ENCODE assay signal across 1 cellular context in the genomic region with DNA sequence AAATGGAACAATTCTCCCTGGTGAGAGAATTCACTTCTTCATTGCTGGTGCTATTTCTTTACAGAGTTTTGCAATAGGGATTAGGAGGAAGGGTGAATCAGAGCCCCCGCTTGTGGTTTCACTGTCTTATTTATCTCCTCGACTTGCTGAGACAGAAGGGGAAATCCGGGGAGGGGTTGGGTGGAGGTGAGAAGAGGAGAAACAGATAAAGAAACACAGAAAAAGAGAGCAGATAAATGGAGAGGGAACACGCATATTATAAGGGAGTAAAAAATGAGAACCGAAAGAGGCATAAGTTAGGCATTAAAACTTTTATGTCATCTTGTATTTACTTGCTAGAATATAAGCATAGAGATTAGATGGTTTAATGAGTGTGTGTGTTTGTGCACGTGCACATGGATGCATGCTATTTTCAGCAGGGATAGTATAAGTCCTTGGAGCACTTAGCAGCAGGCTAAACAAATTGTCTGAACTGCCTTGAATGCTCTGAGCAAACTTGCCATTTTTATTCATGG.
A peak's percentile ranks its signal among the peaks of the same experiment; 100 is the strongest.
TF ChIP-seq lines count a peak whose summit lies in the region.

No MANE protein-coding gene starts in this region.

TF ChIP-seq in GM12878, 131 proteins besides CTCF, POLR2A, EP300 and RAD21 (continued from another document and continues in another):
- TF ChIP-seq SPI1 (IDR thresholded peaks at IDR 0.05; ENCODE audit: borderline replicate concordance, insufficient read depth, low read depth, low read length) (0 out of 2 replicates have a peak, but pooled peaks have one; percentile 18), POLR2AphosphoS5 (IDR thresholded peaks at IDR 0.05; ENCODE audit: low read length) (no peak), HDAC6 (IDR thresholded peaks at IDR 0.05; ENCODE audit: unreplicated experiment) (no peak), IRF4 (IDR thresholded peaks at IDR 0.05; ENCODE audit: low read depth, low read length) (no peak), TAF1 (IDR thresholded peaks at IDR 0.05; ENCODE audit: borderline replicate concordance, low read depth, low read length) (no peak), TCF3 (IDR thresholded peaks at IDR 0.05; ENCODE audit: borderline replicate concordance, insufficient read depth, low read depth, low read length) (no peak), ZBED1 (IDR thresholded peaks at IDR 0.05; ENCODE audit: borderline replicate concordance) (no peak), YY1 (IDR thresholded peaks at IDR 0.05; ENCODE audit: low read depth, low read length) (no peak), BHLHE40 (IDR thresholded peaks at IDR 0.05; ENCODE audit: borderline replicate concordance in 1 of 2, low read depth in 2 of 2, low read length in 1 of 2) (peak; percentile 93 to 96), SREBF1 (IDR thresholded peaks at IDR 0.05; ENCODE audit: low read length) (no peak), HCFC1 (IDR thresholded peaks at IDR 0.05; ENCODE audit: low read length) (no peak), ESRRA (IDR thresholded peaks at IDR 0.05; ENCODE audit: low read length) (no peak), STAT1 (conservative IDR thresholded peaks at IDR 0.05) (no peak), RELA (IDR thresholded peaks at IDR 0.05; ENCODE audit: borderline replicate concordance, partially characterized antibody) (no peak), USF1 (IDR thresholded peaks at IDR 0.05; ENCODE audit: borderline replicate concordance, extremely low read length, insufficient read depth, low read depth, low read length) (no peak), GABPA (IDR thresholded peaks at IDR 0.05; ENCODE audit: low read depth) (no peak), TCF12 (IDR thresholded peaks at IDR 0.05; ENCODE audit: low read depth, low read length) (no peak), BCL3 (IDR thresholded peaks at IDR 0.05; ENCODE audit: borderline replicate concordance, insufficient read depth, low read depth, low read length, poor library complexity, severe bottlenecking) (no peak), SMAD5 (IDR thresholded peaks at IDR 0.05; ENCODE audit: low read depth) (no peak), SUZ12 (IDR thresholded peaks at IDR 0.05; ENCODE audit: unreplicated experiment) (no peak), KLF5 (IDR thresholded peaks at IDR 0.05; ENCODE audit: partially characterized antibody) (no peak), MTA3 (IDR thresholded peaks at IDR 0.05; ENCODE audit: borderline replicate concordance, low read length) (no peak), CBX3 (IDR thresholded peaks at IDR 0.05; ENCODE audit: borderline replicate concordance, low read depth) (no peak), IKZF2 (IDR thresholded peaks at IDR 0.05) (peak; percentile 93 to 95), PAX8 (IDR thresholded peaks at IDR 0.05) (no peak), SP1 (IDR thresholded peaks at IDR 0.05; ENCODE audit: low read depth, low read length) (no peak), PML (IDR thresholded peaks at IDR 0.05; ENCODE audit: low read length) (no peak), CREB1 (IDR thresholded peaks at IDR 0.05; ENCODE audit: low read depth) (no peak), JUND (IDR thresholded peaks at IDR 0.05; ENCODE audit: low read depth, low read length) (no peak), CEBPB (IDR thresholded peaks at IDR 0.05; ENCODE audit: borderline replicate concordance in 1 of 2, low read depth in 2 of 2, low read length in 2 of 2) (no peak), MEF2B (IDR thresholded peaks at IDR 0.05; ENCODE audit: partially characterized antibody, poor library complexity, severe bottlenecking) (no peak)
- TF ChIP-seq, protein P1, sequence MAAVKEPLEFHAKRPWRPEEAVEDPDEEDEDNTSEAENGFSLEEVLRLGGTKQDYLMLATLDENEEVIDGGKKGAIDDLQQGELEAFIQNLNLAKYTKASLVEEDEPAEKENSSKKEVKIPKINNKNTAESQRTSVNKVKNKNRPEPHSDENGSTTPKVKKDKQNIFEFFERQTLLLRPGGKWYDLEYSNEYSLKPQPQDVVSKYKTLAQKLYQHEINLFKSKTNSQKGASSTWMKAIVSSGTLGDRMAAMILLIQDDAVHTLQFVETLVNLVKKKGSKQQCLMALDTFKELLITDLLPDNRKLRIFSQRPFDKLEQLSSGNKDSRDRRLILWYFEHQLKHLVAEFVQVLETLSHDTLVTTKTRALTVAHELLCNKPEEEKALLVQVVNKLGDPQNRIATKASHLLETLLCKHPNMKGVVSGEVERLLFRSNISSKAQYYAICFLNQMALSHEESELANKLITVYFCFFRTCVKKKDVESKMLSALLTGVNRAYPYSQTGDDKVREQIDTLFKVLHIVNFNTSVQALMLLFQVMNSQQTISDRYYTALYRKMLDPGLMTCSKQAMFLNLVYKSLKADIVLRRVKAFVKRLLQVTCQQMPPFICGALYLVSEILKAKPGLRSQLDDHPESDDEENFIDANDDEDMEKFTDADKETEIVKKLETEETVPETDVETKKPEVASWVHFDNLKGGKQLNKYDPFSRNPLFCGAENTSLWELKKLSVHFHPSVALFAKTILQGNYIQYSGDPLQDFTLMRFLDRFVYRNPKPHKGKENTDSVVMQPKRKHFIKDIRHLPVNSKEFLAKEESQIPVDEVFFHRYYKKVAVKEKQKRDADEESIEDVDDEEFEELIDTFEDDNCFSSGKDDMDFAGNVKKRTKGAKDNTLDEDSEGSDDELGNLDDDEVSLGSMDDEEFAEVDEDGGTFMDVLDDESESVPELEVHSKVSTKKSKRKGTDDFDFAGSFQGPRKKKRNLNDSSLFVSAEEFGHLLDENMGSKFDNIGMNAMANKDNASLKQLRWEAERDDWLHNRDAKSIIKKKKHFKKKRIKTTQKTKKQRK (IDR thresholded peaks at IDR 0.05; ENCODE audit: low read depth, low read length): no peak
- TF ChIP-seq, protein P2, sequence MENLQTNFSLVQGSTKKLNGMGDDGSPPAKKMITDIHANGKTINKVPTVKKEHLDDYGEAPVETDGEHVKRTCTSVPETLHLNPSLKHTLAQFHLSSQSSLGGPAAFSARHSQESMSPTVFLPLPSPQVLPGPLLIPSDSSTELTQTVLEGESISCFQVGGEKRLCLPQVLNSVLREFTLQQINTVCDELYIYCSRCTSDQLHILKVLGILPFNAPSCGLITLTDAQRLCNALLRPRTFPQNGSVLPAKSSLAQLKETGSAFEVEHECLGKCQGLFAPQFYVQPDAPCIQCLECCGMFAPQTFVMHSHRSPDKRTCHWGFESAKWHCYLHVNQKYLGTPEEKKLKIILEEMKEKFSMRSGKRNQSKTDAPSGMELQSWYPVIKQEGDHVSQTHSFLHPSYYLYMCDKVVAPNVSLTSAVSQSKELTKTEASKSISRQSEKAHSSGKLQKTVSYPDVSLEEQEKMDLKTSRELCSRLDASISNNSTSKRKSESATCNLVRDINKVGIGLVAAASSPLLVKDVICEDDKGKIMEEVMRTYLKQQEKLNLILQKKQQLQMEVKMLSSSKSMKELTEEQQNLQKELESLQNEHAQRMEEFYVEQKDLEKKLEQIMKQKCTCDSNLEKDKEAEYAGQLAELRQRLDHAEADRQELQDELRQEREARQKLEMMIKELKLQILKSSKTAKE (IDR thresholded peaks at IDR 0.05; ENCODE audit: low read depth, poor library complexity, severe bottlenecking): peak; percentile 39
- TF ChIP-seq, protein P3, sequence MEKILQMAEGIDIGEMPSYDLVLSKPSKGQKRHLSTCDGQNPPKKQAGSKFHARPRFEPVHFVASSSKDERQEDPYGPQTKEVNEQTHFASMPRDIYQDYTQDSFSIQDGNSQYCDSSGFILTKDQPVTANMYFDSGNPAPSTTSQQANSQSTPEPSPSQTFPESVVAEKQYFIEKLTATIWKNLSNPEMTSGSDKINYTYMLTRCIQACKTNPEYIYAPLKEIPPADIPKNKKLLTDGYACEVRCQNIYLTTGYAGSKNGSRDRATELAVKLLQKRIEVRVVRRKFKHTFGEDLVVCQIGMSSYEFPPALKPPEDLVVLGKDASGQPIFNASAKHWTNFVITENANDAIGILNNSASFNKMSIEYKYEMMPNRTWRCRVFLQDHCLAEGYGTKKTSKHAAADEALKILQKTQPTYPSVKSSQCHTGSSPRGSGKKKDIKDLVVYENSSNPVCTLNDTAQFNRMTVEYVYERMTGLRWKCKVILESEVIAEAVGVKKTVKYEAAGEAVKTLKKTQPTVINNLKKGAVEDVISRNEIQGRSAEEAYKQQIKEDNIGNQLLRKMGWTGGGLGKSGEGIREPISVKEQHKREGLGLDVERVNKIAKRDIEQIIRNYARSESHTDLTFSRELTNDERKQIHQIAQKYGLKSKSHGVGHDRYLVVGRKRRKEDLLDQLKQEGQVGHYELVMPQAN (conservative IDR thresholded peaks at IDR 0.05): no peak
- TF ChIP-seq, protein P4, sequence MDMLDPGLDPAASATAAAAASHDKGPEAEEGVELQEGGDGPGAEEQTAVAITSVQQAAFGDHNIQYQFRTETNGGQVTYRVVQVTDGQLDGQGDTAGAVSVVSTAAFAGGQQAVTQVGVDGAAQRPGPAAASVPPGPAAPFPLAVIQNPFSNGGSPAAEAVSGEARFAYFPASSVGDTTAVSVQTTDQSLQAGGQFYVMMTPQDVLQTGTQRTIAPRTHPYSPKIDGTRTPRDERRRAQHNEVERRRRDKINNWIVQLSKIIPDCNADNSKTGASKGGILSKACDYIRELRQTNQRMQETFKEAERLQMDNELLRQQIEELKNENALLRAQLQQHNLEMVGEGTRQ (IDR thresholded peaks at IDR 0.05; ENCODE audit: borderline replicate concordance, low read depth, low read length): no peak
- TF ChIP-seq, protein P5, sequence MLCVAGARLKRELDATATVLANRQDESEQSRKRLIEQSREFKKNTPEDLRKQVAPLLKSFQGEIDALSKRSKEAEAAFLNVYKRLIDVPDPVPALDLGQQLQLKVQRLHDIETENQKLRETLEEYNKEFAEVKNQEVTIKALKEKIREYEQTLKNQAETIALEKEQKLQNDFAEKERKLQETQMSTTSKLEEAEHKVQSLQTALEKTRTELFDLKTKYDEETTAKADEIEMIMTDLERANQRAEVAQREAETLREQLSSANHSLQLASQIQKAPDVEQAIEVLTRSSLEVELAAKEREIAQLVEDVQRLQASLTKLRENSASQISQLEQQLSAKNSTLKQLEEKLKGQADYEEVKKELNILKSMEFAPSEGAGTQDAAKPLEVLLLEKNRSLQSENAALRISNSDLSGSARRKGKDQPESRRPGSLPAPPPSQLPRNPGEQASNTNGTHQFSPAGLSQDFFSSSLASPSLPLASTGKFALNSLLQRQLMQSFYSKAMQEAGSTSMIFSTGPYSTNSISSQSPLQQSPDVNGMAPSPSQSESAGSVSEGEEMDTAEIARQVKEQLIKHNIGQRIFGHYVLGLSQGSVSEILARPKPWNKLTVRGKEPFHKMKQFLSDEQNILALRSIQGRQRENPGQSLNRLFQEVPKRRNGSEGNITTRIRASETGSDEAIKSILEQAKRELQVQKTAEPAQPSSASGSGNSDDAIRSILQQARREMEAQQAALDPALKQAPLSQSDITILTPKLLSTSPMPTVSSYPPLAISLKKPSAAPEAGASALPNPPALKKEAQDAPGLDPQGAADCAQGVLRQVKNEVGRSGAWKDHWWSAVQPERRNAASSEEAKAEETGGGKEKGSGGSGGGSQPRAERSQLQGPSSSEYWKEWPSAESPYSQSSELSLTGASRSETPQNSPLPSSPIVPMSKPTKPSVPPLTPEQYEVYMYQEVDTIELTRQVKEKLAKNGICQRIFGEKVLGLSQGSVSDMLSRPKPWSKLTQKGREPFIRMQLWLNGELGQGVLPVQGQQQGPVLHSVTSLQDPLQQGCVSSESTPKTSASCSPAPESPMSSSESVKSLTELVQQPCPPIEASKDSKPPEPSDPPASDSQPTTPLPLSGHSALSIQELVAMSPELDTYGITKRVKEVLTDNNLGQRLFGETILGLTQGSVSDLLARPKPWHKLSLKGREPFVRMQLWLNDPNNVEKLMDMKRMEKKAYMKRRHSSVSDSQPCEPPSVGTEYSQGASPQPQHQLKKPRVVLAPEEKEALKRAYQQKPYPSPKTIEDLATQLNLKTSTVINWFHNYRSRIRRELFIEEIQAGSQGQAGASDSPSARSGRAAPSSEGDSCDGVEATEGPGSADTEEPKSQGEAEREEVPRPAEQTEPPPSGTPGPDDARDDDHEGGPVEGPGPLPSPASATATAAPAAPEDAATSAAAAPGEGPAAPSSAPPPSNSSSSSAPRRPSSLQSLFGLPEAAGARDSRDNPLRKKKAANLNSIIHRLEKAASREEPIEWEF (IDR thresholded peaks at IDR 0.05; ENCODE audit: insufficient replicate concordance, low read depth, low read length): no peak
- TF ChIP-seq, protein P6, sequence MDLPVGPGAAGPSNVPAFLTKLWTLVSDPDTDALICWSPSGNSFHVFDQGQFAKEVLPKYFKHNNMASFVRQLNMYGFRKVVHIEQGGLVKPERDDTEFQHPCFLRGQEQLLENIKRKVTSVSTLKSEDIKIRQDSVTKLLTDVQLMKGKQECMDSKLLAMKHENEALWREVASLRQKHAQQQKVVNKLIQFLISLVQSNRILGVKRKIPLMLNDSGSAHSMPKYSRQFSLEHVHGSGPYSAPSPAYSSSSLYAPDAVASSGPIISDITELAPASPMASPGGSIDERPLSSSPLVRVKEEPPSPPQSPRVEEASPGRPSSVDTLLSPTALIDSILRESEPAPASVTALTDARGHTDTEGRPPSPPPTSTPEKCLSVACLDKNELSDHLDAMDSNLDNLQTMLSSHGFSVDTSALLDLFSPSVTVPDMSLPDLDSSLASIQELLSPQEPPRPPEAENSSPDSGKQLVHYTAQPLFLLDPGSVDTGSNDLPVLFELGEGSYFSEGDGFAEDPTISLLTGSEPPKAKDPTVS (IDR thresholded peaks at IDR 0.05; ENCODE audit: low read depth, low read length): no peak
